In the genomic region with DNA sequence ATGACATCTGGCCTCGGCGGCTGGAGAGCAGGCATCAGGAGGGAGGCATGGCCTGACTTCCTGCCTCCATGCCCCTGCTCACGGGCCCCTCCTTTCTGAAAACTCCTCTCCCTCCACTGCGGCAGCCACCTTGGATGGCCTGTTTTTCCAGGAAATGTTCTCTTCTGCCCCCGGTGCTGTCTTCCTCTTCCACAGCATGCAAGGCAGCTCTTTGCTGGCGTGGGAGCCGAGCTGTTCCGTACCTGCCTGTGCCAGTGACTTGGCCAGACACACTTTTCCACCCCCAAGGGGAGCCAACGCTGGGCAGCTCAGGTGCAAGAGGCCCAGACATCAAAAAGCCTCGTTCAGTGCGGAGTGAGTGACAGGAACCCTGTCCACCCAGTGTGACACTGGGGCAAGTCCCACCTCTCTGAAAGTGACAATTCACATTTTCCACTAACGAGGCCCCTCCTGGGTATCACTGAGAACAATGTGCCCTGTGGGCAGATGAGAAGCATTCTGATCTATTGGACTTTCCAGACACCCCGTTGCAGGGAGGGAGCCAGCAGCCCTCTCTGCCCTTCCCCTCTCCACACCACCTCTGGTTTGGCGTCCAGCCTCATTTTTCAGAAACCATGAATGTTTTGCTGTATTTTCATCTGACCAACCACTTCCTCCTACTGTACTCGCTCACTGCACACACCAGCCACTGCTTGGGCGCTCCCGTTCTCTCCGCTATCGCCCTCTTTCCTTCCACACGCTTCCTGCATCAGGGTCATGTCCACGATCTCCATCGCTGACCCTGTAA, we compare ENCODE assay signal across 9 cellular contexts. TPM values are rescaled to one million over a fixed set of nuclear protein-coding genes. Genes with fewer than 3 reads are reported as not detected.
DNase-seq lines count a peak whose midpoint lies in the region; ATAC-seq, FAIRE-seq and TF ChIP-seq lines count a peak whose summit lies in the region.
"Had no signal": no experiment of that assay in that cellular context is flagged by ENCODE, and none has a peak within 500 bp of the region (broad histone marks: within the 10 kb centered on the region; RNA-seq: fewer than 3 reads in every experiment).

No MANE protein-coding gene starts in this region.

- peak overlapping the region; percentile 39 for H3K27ac ChIP-seq in astrocyte (ENCODE audit: low read depth, low read length)
- H3K27ac ChIP-seq in mucosa of rectum (ENCODE audit: low read depth in 2 of 2, low read length in 2 of 2), result peak overlapping the region; percentile 77 to 90
- H3K27ac ChIP-seq: SK-N-MC had no signal

- no peaks in the 10 kb centered on the region for H3K9me3 Mint-ChIP-seq in astrocyte (ENCODE audit: unreplicated experiment)

- H3K27me3 Mint-ChIP-seq in astrocyte (ENCODE audit: low read depth, unreplicated experiment), result no peaks in the 10 kb centered on the region

- H3K27me3 ChIP-seq in astrocyte (ENCODE audit: insufficient read depth, low read length), result no peaks in the 10 kb centered on the region
- no peaks in the 10 kb centered on the region for H3K27me3 ChIP-seq in mucosa of rectum (ENCODE audit: control insufficient read depth in 2 of 2, insufficient read depth in 2 of 2, low read length in 2 of 2)

- ATAC-seq in GM18907 (IDR thresholded peaks at IDR 0.05; ENCODE audit: unreplicated experiment) (peak; percentile 69), HG03025 (IDR thresholded peaks at IDR 0.05; ENCODE audit: low FRiP score, unreplicated experiment) (peak; percentile 52)

- H2AFZ ChIP-seq in astrocyte (ENCODE audit: low read depth, low read length), result peak overlapping the region; percentile 63

- no peak overlapping the region for H3K4me3 Mint-ChIP-seq in astrocyte (ENCODE audit: unreplicated experiment)

- H3K4me3 ChIP-seq in astrocyte (ENCODE audit: insufficient read depth, low read depth, low read length) (no peak overlapping the region), mucosa of rectum (ENCODE audit: low read length in 2 of 2) (no peak overlapping the region)
- H3K4me3 ChIP-seq: SK-N-MC had no signal

- H3K36me3 ChIP-seq in astrocyte (ENCODE audit: insufficient read depth, low read length) (no peaks in the 10 kb centered on the region), mucosa of rectum (ENCODE audit: control insufficient read depth in 2 of 2, insufficient read depth in 2 of 2, low read length in 2 of 2) (peaks cover 0 to 4% of the 10 kb centered on the region in 2 donors)

- peaks cover 3% of the 10 kb centered on the region for H3K36me3 Mint-ChIP-seq in astrocyte (ENCODE audit: low read depth, unreplicated experiment)

- H3K79me2 ChIP-seq in astrocyte (ENCODE audit: insufficient read depth, low read length), result no peaks in the 10 kb centered on the region

- no peaks in the 10 kb centered on the region for H4K20me1 ChIP-seq in astrocyte (ENCODE audit: insufficient read depth, low read length)

- H3K4me1 Mint-ChIP-seq in astrocyte (ENCODE audit: low read depth, unreplicated experiment), result peaks cover 39% of the 10 kb centered on the region

- H3K4me2 ChIP-seq in astrocyte (ENCODE audit: low read length), result peak overlapping the region; percentile 8

- TF ChIP-seq CTCF in astrocyte (IDR thresholded peaks at IDR 0.05; ENCODE audit: insufficient read depth, low read depth, low read length), result no peak

- no peak for FAIRE-seq in astrocyte (lab: Jason Lieb, UNC)

- no peaks in the 10 kb centered on the region for H3K9me3 ChIP-seq in astrocyte (ENCODE audit: insufficient read depth, low read depth, low read length)
- H3K9me3 ChIP-seq in mucosa of rectum (ENCODE audit: control insufficient read depth in 2 of 2, low read length in 2 of 2), result no peaks in the 10 kb centered on the region

- peak overlapping the region; percentile 47 for H3K9ac ChIP-seq in astrocyte (ENCODE audit: low read length)
- peak overlapping the region; percentile 41 to 52 for H3K9ac ChIP-seq in mucosa of rectum (ENCODE audit: low read depth in 1 of 2, low read length in 2 of 2)

- H3K4me1 ChIP-seq in astrocyte (ENCODE audit: insufficient read depth, low read length) (peaks cover 42% of the 10 kb centered on the region), mucosa of rectum (ENCODE audit: control insufficient read depth in 2 of 2, insufficient read depth in 2 of 2, low read length in 2 of 2) (peaks cover 74 to 76% of the 10 kb centered on the region in 2 donors)

- no peak overlapping the region for H3K27ac Mint-ChIP-seq in astrocyte (ENCODE audit: unreplicated experiment)

- peak; percentile 61 for DNase-seq in T-helper 22 cell (ENCODE audit: low read depth)
- DNase-seq in astrocyte (ENCODE audit: low read depth), result peak; percentile 64
- DNase-seq in stimulated activated CD8-positive, alpha-beta memory T cell treated with anti-CD3 and anti-CD28 coated beads, Interleukin-7, amount 100 ng/mL, for 48 hours (ENCODE audit: extremely low read depth in 1 of 2, low read depth in 1 of 2), result peak; percentile 69 to 85
- DNase-seq in NCI-H2227 treated with DMSO at 0.1 percent for 48 hours (lab: John Stamatoyannopoulos, UW), result no peak
- DNase-seq in NCI-H128 (lab: John Stamatoyannopoulos, UW; ENCODE audit: unreplicated experiment), result no peak

RNA-seq across cellular contexts. Expression of gene NSMCE1, which starts 31.1 kb away (rescaled TPM):
- total RNA-seq in astrocyte, result 12.1 and 13.9 TPM in 2 replicates

RNA-seq across cellular contexts. Expression of gene KDM8, which starts 34.1 kb away (rescaled TPM):
- total RNA-seq in astrocyte, result 3.4 and 4.3 TPM in 2 replicates

Comparison
In these comparisons a context has a peak if more than half of its experiments do, and no peak if none do; other contexts are left out.
1. DNase-seq: peak in T-helper 22 cell (single experiment), astrocyte (single experiment) and stimulated activated CD8-positive, alpha-beta memory T cell treated with anti-CD3 and anti-CD28 coated beads, Interleukin-7, amount 100 ng/mL, for 48 hours (2 of 2); none in NCI-H2227 treated with DMSO at 0.1 percent for 48 hours (single experiment) and NCI-H128 (single experiment).